Comparison of ENCODE assay signal across 8 cellular contexts in genomic region chr11:118608268-118609214, GRCh38. TPM values are rescaled to one million over a fixed set of nuclear protein-coding genes. Genes with fewer than 3 reads are reported as not detected.
DNase-seq lines count a peak whose midpoint lies in the region; ATAC-seq and TF ChIP-seq lines count a peak whose summit lies in the region.

No MANE protein-coding gene starts in this region.

- peak; percentile 69 for ATAC-seq in activated T-cell treated with anti-CD3 and anti-CD28 coated beads, Interleukin-2, amount 50 U/mL, for 72 hours (replicated peaks in 1 of 2)
- ATAC-seq in naive B cell (ENCODE audit: low read depth in 2 of 2) = peak; percentile 63 to 69
- ATAC-seq in stimulated activated memory B cell treated with anti-CD40 and anti-IgM and Interleukin-4, amounts not matched to agents 10 μg/mL and 1 μg/mL and 100 μg/mL, for 72 hours = peak; percentile 70
- no peak for ATAC-seq in HG02642 (IDR thresholded peaks at IDR 0.05; ENCODE audit: poor library complexity, unreplicated experiment)

- peak overlapping the region; percentile 74 to 85 for H3K4me3 Mint-ChIP-seq in activated T-cell treated with anti-CD3 and anti-CD28 coated beads, Interleukin-2, amount 50 U/mL, for 72 hours
- peak overlapping the region; percentile 83 to 94 (median 85) for H3K4me3 Mint-ChIP-seq in naive B cell
- H3K4me3 Mint-ChIP-seq in stimulated activated memory B cell treated with anti-CD40 and anti-IgM and Interleukin-4, amounts not matched to agents 10 μg/mL and 1 μg/mL and 100 μg/mL, for 72 hours = peak overlapping the region; percentile 71

- DNase-seq in EL (peak; percentile 83), fibroblast of gingiva (ENCODE audit: low read depth) (peak; percentile 88), naive B cell (peak; percentile 75), epidermal melanocyte (ENCODE audit: insufficient read length, low spot score) (no peak)
- peak; percentile 71 to 78 for DNase-seq in activated T-cell treated with anti-CD3 and anti-CD28 coated beads, Interleukin-2, amount 50 U/mL, for 72 hours

- peak overlapping the region; percentile 94 for H3K4me2 ChIP-seq in OCI-LY3 (ENCODE audit: low read length)

- H3K9ac ChIP-seq in OCI-LY3 (ENCODE audit: low read length) = peak overlapping the region; percentile 58

- TF ChIP-seq CTCF in OCI-LY3 (IDR thresholded peaks at IDR 0.05; ENCODE audit: low read depth, low read length) = no peak

- H3K9me3 ChIP-seq in OCI-LY3 (ENCODE audit: insufficient read depth, low read length) = no peaks in the 10 kb centered on the region

- H3K4me1 ChIP-seq in OCI-LY3 (ENCODE audit: low read length) = peaks cover 25% of the 10 kb centered on the region

- H3K4me1 Mint-ChIP-seq in activated T-cell treated with anti-CD3 and anti-CD28 coated beads, Interleukin-2, amount 50 U/mL, for 72 hours (ENCODE audit: low read depth) = peaks cover 24% of the 10 kb centered on the region
- peaks cover 24 to 32% (median 31%) of the 10 kb centered on the region in 3 donors for H3K4me1 Mint-ChIP-seq in naive B cell
- H3K4me1 Mint-ChIP-seq in stimulated activated memory B cell treated with anti-CD40 and anti-IgM and Interleukin-4, amounts not matched to agents 10 μg/mL and 1 μg/mL and 100 μg/mL, for 72 hours = peaks cover 35% of the 10 kb centered on the region

- H2AFZ ChIP-seq in OCI-LY3 (ENCODE audit: low read depth, low read length) = peak overlapping the region; percentile 68

- peaks cover 1 to 5% of the 10 kb centered on the region in 2 donors for H3K36me3 Mint-ChIP-seq in activated T-cell treated with anti-CD3 and anti-CD28 coated beads, Interleukin-2, amount 50 U/mL, for 72 hours (ENCODE audit: insufficient read depth in 2 of 2)
- no peaks in the 10 kb centered on the region for H3K36me3 Mint-ChIP-seq in naive B cell
- no peaks in the 10 kb centered on the region for H3K36me3 Mint-ChIP-seq in stimulated activated memory B cell treated with anti-CD40 and anti-IgM and Interleukin-4, amounts not matched to agents 10 μg/mL and 1 μg/mL and 100 μg/mL, for 72 hours

- no peaks in the 10 kb centered on the region for H3K79me2 ChIP-seq in OCI-LY3 (ENCODE audit: low read length)

- peaks cover 22% of the 10 kb centered on the region for H3K27me3 ChIP-seq in OCI-LY3 (ENCODE audit: low read depth, low read length)

- H3K36me3 ChIP-seq in OCI-LY3 (replicated peaks; ENCODE audit: low read depth, low read length) = no peaks in the 10 kb centered on the region

- peaks cover 26% of the 10 kb centered on the region for H3K27me3 Mint-ChIP-seq in activated T-cell treated with anti-CD3 and anti-CD28 coated beads, Interleukin-2, amount 50 U/mL, for 72 hours (ENCODE audit: low read depth)
- peaks cover 13 to 36% (median 19%) of the 10 kb centered on the region in 3 donors for H3K27me3 Mint-ChIP-seq in naive B cell
- H3K27me3 Mint-ChIP-seq in stimulated activated memory B cell treated with anti-CD40 and anti-IgM and Interleukin-4, amounts not matched to agents 10 μg/mL and 1 μg/mL and 100 μg/mL, for 72 hours = peaks cover 15% of the 10 kb centered on the region

- H3K4me3 ChIP-seq in OCI-LY3 (ENCODE audit: low read length) = peak overlapping the region; percentile 91

- no peaks in the 10 kb centered on the region for H4K20me1 ChIP-seq in OCI-LY3 (ENCODE audit: insufficient read depth, low read length)

- H3K9me3 Mint-ChIP-seq in activated T-cell treated with anti-CD3 and anti-CD28 coated beads, Interleukin-2, amount 50 U/mL, for 72 hours = no peaks in the 10 kb centered on the region
- H3K9me3 Mint-ChIP-seq in naive B cell = peaks cover 0 to 3% (median 0%) of the 10 kb centered on the region in 7 donors
- H3K9me3 Mint-ChIP-seq in stimulated activated memory B cell treated with anti-CD40 and anti-IgM and Interleukin-4, amounts not matched to agents 10 μg/mL and 1 μg/mL and 100 μg/mL, for 72 hours = no peaks in the 10 kb centered on the region

- no peak overlapping the region for H3K27ac ChIP-seq in OCI-LY3 (ENCODE audit: low read length)

- peak overlapping the region; percentile 25 for H3K27ac Mint-ChIP-seq in activated T-cell treated with anti-CD3 and anti-CD28 coated beads, Interleukin-2, amount 50 U/mL, for 72 hours
- peak overlapping the region; percentile 52 to 97 (median 90) for H3K27ac Mint-ChIP-seq in naive B cell
- H3K27ac Mint-ChIP-seq in stimulated activated memory B cell treated with anti-CD40 and anti-IgM and Interleukin-4, amounts not matched to agents 10 μg/mL and 1 μg/mL and 100 μg/mL, for 72 hours = peak overlapping the region; percentile 73

RNA-seq across cellular contexts. Expression of gene PHLDB1, which starts 1.1 kb away (rescaled TPM):
- total RNA-seq in activated T-cell treated with anti-CD3 and anti-CD28 coated beads, Interleukin-2, amount 50 U/mL, for 72 hours = 1 to 10 TPM; 3.6 to 3.8 TPM
- polyA plus RNA-seq in naive B cell (ENCODE audit: low read depth in 6 of 6) = under 1 TPM in 1 of 6 donors, not detected in 5; 0.54 TPM

RNA-seq across cellular contexts. Expression of gene ARCN1, which starts 36.3 kb away (rescaled TPM):
- 100 to 1,000 TPM; 170 to 180 TPM for total RNA-seq in activated T-cell treated with anti-CD3 and anti-CD28 coated beads, Interleukin-2, amount 50 U/mL, for 72 hours
- 100 to 1,000 TPM in 5 of 6 donors, 10 to 100 TPM in 1; 97.1 to 135 (median 122) TPM for polyA plus RNA-seq in naive B cell (ENCODE audit: low read depth in 6 of 6)

RNA-seq across cellular contexts. Expression of gene IFT46, which starts 42.8 kb away (rescaled TPM):
- 10 to 100 TPM; 20.7 to 32.3 TPM for total RNA-seq in activated T-cell treated with anti-CD3 and anti-CD28 coated beads, Interleukin-2, amount 50 U/mL, for 72 hours
- 1 to 10 TPM; 3.5 to 9.6 (median 6.3) TPM for polyA plus RNA-seq in naive B cell (ENCODE audit: low read depth in 6 of 6)

Comparison
In these comparisons a context has a peak if more than half of its experiments do, and no peak if none do; other contexts are left out.
1. H3K27ac Mint-ChIP-seq: peak in every context shown above with its lines; median percentile 90 in naive B cell; 73 in stimulated activated memory B cell treated with anti-CD40 and anti-IgM and Interleukin-4, amounts not matched to agents 10 μg/mL and 1 μg/mL and 100 μg/mL, for 72 hours; 25 in activated T-cell treated with anti-CD3 and anti-CD28 coated beads, Interleukin-2, amount 50 U/mL, for 72 hours.